ENCODE assay signal across 8 cellular contexts in the genomic region with DNA sequence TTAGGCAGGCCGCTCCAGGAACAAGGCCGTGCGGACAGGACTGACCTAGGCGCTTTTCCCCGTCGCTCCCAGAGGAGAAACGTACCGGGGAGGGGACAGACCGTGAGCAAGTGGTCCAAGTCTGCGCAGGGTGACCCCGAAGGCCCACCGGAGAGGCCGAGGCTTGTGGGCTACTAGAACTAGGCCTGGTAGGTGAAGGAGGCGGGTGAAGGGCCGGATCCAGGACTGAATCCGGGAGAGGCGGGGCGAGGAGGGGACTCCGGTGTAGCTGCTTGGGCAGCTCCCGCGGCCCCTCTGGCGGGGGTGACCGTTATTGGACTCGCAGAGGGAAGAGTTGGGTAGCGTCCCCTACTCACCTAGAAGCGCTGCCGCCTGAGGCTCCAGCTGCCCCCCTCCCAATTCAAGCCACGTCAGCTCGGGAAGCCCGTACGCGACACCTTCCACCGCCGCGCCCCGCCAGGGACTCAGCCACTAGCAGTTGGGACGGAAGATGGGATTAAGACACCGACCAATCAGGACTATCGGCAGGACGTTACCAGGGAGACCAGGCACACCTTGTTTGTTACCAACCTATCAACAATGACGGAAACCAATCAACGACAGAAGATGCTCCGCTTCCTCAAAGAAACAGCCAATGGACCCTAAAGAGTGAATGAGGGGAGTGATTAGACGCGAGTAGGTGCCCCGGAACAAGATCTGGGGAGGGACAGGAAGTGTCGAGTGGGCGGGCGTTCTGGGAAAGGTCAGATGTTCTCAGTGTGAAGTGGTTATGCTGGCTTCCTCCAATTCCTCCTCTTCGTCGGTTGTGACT. TPM values are rescaled to one million over a fixed set of nuclear protein-coding genes. Genes with fewer than 3 reads are reported as not detected.
A peak's percentile ranks its signal among the peaks of the same experiment; 100 is the strongest.
DNase-seq lines count a peak whose midpoint lies in the region; ATAC-seq, FAIRE-seq and TF ChIP-seq lines count a peak whose summit lies in the region.

A gene with protein sequence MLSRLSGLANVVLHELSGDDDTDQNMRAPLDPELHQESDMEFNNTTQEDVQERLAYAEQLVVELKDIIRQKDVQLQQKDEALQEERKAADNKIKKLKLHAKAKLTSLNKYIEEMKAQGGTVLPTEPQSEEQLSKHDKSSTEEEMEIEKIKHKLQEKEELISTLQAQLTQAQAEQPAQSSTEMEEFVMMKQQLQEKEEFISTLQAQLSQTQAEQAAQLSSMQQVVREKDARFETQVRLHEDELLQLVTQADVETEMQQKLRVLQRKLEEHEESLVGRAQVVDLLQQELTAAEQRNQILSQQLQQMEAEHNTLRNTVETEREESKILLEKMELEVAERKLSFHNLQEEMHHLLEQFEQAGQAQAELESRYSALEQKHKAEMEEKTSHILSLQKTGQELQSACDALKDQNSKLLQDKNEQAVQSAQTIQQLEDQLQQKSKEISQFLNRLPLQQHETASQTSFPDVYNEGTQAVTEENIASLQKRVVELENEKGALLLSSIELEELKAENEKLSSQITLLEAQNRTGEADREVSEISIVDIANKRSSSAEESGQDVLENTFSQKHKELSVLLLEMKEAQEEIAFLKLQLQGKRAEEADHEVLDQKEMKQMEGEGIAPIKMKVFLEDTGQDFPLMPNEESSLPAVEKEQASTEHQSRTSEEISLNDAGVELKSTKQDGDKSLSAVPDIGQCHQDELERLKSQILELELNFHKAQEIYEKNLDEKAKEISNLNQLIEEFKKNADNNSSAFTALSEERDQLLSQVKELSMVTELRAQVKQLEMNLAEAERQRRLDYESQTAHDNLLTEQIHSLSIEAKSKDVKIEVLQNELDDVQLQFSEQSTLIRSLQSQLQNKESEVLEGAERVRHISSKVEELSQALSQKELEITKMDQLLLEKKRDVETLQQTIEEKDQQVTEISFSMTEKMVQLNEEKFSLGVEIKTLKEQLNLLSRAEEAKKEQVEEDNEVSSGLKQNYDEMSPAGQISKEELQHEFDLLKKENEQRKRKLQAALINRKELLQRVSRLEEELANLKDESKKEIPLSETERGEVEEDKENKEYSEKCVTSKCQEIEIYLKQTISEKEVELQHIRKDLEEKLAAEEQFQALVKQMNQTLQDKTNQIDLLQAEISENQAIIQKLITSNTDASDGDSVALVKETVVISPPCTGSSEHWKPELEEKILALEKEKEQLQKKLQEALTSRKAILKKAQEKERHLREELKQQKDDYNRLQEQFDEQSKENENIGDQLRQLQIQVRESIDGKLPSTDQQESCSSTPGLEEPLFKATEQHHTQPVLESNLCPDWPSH (N-terminal part only) (minus strand): TSS at position 466 of the 811 bp plus-strand sequence. CDS start 18,770 bp downstream, outside the sequence.

- BruUV-seq in Caco-2 (replicated peaks; lab: Mats Ljungman, UMichigan), result no TSS peak

- H2BK15ac ChIP-seq in mesenchymal stem cell (ENCODE audit: low read depth, poor library complexity, severe bottlenecking), result no peak within 1 kb of the TSS

- WGBS in endodermal cell (ENCODE audit: insufficient coverage in 1 of 2, insufficient read length in 1 of 2), 2 experiments, result 0 to 1% methylated on average over 21 to 51 of the region's 51 CpGs
- under 1% methylated on average over 45 of the region's 51 CpGs for WGBS in mesenchymal stem cell

- peak within 1 kb of the TSS; percentile 89 to 91 for H3K4ac ChIP-seq in mesenchymal stem cell (ENCODE audit: low read depth in 1 of 2, low read length in 2 of 2)

- peak within 1 kb of the TSS in 1 of 2 experiments; percentile 89 for H3K14ac ChIP-seq in mesenchymal stem cell (ENCODE audit: low read length in 2 of 2)

- H3K18ac ChIP-seq in mesenchymal stem cell (ENCODE audit: low read depth in 1 of 2, low read length in 2 of 2), result peak within 1 kb of the TSS; percentile 17 to 95

- peak within 1 kb of the TSS in 1 of 2 experiments; percentile 83 for H3K23ac ChIP-seq in mesenchymal stem cell (ENCODE audit: low read length in 2 of 2)

- H3K4me1 Mint-ChIP-seq in Caco-2 (ENCODE audit: low read depth, unreplicated experiment), result peaks cover 14% of the 10 kb centered on the region
- peaks cover 5% of the 10 kb centered on the region for H3K4me1 Mint-ChIP-seq in endodermal cell

- FAIRE-seq in HTR-8/SVneo (lab: Jason Lieb, UNC), result peak; percentile 97

- H2AK5ac ChIP-seq in mesenchymal stem cell (ENCODE audit: low read length, severe bottlenecking), result no peak within 1 kb of the TSS

- POLR2A ChIA-PET in Caco-2 (lab: Charles Lee), result interaction anchor here (1.0 to 2.9 kb wide), 2 partner anchors 23 to 86 kb away, joined by 4 to 9 read pairs; a partner anchor contains a TSS

- H3K4me3 ChIP-seq in Caco-2 (ENCODE audit: low read depth, low read length) (peak within 1 kb of the TSS; percentile 86), endodermal cell (ENCODE audit: low read length) (peak within 1 kb of the TSS; percentile 86), mesenchymal stem cell (ENCODE audit: insufficient read depth in 1 of 2, low read depth in 1 of 2, low read length in 2 of 2) (peak within 1 kb of the TSS; percentile 85 to 88)

- H3K27me3 Mint-ChIP-seq in Caco-2 (ENCODE audit: insufficient read depth, unreplicated experiment) (no peaks in the 10 kb centered on the region), endodermal cell (ENCODE audit: insufficient read depth) (peaks cover 12% of the 10 kb centered on the region)

- H3K9me3 Mint-ChIP-seq in Caco-2 (ENCODE audit: unreplicated experiment) (no peaks in the 10 kb centered on the region), endodermal cell (no peaks in the 10 kb centered on the region)

- H3K4me2 ChIP-seq in mesenchymal stem cell (ENCODE audit: low read length, poor library complexity, severe bottlenecking), result peak within 1 kb of the TSS; percentile 93

- H3K27ac Mint-ChIP-seq in Caco-2 (ENCODE audit: unreplicated experiment), result no peak within 1 kb of the TSS
- H3K27ac Mint-ChIP-seq in endodermal cell, result no peak within 1 kb of the TSS

- no peaks in the 10 kb centered on the region for H3K36me3 Mint-ChIP-seq in Caco-2 (ENCODE audit: insufficient read depth, unreplicated experiment)
- peaks cover 2% of the 10 kb centered on the region for H3K36me3 Mint-ChIP-seq in endodermal cell (ENCODE audit: low read depth)

- H3K79me1 ChIP-seq in mesenchymal stem cell (replicated peaks; ENCODE audit: low read length, poor library complexity, severe bottlenecking), result peaks cover 6% of the 10 kb centered on the region

- H3K27me3 ChIP-seq in Caco-2 (replicated peaks; ENCODE audit: control insufficient read depth, insufficient read depth, low read length), result no peaks in the 10 kb centered on the region
- H3K27me3 ChIP-seq in endodermal cell (ENCODE audit: control insufficient read depth, insufficient read depth, low read length, poor library complexity, severe bottlenecking), result peaks cover 26% of the 10 kb centered on the region
- peaks cover 0 to 3% of the 10 kb centered on the region in 2 experiments for H3K27me3 ChIP-seq in mesenchymal stem cell (ENCODE audit: control insufficient read depth in 1 of 2, insufficient read depth in 1 of 2, low read length in 2 of 2)

- H3K4me1 ChIP-seq in Caco-2 (0 out of 2 replicates have a peak, but pooled peaks cover 8% of the 10 kb centered on the region), endodermal cell (ENCODE audit: control insufficient read depth, insufficient read depth, low read length) (peaks cover 5% of the 10 kb centered on the region), mesenchymal stem cell (ENCODE audit: control insufficient read depth, insufficient read depth, low read depth, low read length) (no peaks in the 10 kb centered on the region)

- no peaks in the 10 kb centered on the region for H3K9me3 ChIP-seq in Caco-2
- H3K9me3 ChIP-seq in endodermal cell (ENCODE audit: control insufficient read depth, low read length), result no peaks in the 10 kb centered on the region
- no peaks in the 10 kb centered on the region for H3K9me3 ChIP-seq in mesenchymal stem cell (ENCODE audit: control insufficient read depth, low read length)

- H3K27ac ChIP-seq in endodermal cell (ENCODE audit: low read depth, low read length), result peak within 1 kb of the TSS; percentile 87
- H3K27ac ChIP-seq in mesenchymal stem cell (ENCODE audit: low read length, poor library complexity, severe bottlenecking), result peak within 1 kb of the TSS; percentile 93

- no peak for TF ChIP-seq CTCF in Caco-2 (IDR thresholded peaks at IDR 0.05; ENCODE audit: insufficient read depth in 1 of 2, low read depth in 1 of 2, low read length in 1 of 2, severe bottlenecking in 1 of 2, unreplicated experiment in 1 of 2)
- peak; percentile 18 for TF ChIP-seq CTCF in endodermal cell (conservative IDR thresholded peaks at IDR 0.05)

- H2BK120ac ChIP-seq in mesenchymal stem cell (ENCODE audit: low read depth, low read length), result no peak within 1 kb of the TSS

- H4K91ac ChIP-seq in mesenchymal stem cell (ENCODE audit: low read length), result peak within 1 kb of the TSS; percentile 12

- H2AFZ ChIP-seq in mesenchymal stem cell (ENCODE audit: low read depth, low read length), result peak within 1 kb of the TSS; percentile 77

- peak within 1 kb of the TSS; percentile 90 for H4K8ac ChIP-seq in mesenchymal stem cell (ENCODE audit: low read length)

- intact Hi-C loops in Caco-2 (cut with micrococcal nuclease; ENCODE audit: unreplicated experiment), result loop anchor here (1.0 to 10.0 kb wide), 3 partner anchors 87 to 245 kb away; a partner anchor contains a TSS

- CTCF ChIA-PET in Caco-2 (lab: Charles Lee), result no interaction called here

- H3K4me3 Mint-ChIP-seq in Caco-2 (ENCODE audit: unreplicated experiment) (no peak within 1 kb of the TSS), endodermal cell (no peak within 1 kb of the TSS)

- H3K36me3 ChIP-seq in Caco-2 (ENCODE audit: control insufficient read depth, insufficient read depth, low read length) (no peaks in the 10 kb centered on the region), endodermal cell (ENCODE audit: control insufficient read depth, insufficient read depth, low read length) (no peaks in the 10 kb centered on the region), mesenchymal stem cell (ENCODE audit: control insufficient read depth in 1 of 2, insufficient read depth in 2 of 2, low read depth in 1 of 2, low read length in 2 of 2) (peaks cover 0 to 10% of the 10 kb centered on the region in 2 experiments)

- peak; percentile 95 for ATAC-seq in GM21381 (IDR thresholded peaks at IDR 0.05; ENCODE audit: unreplicated experiment)

- no peak within 1 kb of the TSS for H2BK12ac ChIP-seq in mesenchymal stem cell (ENCODE audit: low read length in 2 of 2)

- H3K9ac ChIP-seq in endodermal cell (ENCODE audit: extremely low read depth, low read length, poor library complexity, severe bottlenecking) (peak within 1 kb of the TSS; percentile 98), mesenchymal stem cell (ENCODE audit: low read length) (peak within 1 kb of the TSS; percentile 99)

- H2BK5ac ChIP-seq in mesenchymal stem cell (ENCODE audit: low read depth, low read length, poor library complexity, severe bottlenecking), result peak within 1 kb of the TSS; percentile 48

- DNase-seq in Caco-2 (peak; percentile 95 to 97), HTR-8/SVneo (ENCODE audit: insufficient read length, low spot score) (peak; percentile 98), NOMO-1 treated with DMSO at 0.1 percent for 48 hours (lab: John Stamatoyannopoulos, UW; ENCODE audit: unreplicated experiment) (peak; percentile 100), endodermal cell (peak; percentile 98), mesenchymal stem cell (peak; percentile 100)
- DNase-seq in activated CD8-positive, alpha-beta memory T cell treated with anti-CD3 and anti-CD28 coated beads for 4 hours (ENCODE audit: low read depth in 2 of 2), result peak; percentile 85 to 92
- DNase-seq in stimulated activated CD8-positive, alpha-beta memory T cell treated with anti-CD3 and anti-CD28 coated beads, Interleukin-12 subunit alpha, Interleukin-12 subunit beta, amount 100 ng/mL, for 4 hours (ENCODE audit: low read depth), result peak; percentile 84

RNA-seq across cellular contexts. Expression of the gene that starts here (rescaled TPM):
- total RNA-seq in Caco-2 (2022) (31.5 and 34.3 TPM in 2 replicates), endodermal cell (10 to 100 TPM; 47.8 to 53.0 TPM)
- 29.1 TPM for polyA plus RNA-seq in endodermal cell (2013, experiment 1 of 2)
- polyA plus RNA-seq in endodermal cell (2013, experiment 2 of 2), result 31.2 TPM
- 24.9 TPM for polyA plus RNA-seq in mesenchymal stem cell (2013, experiment 1 of 2)
- 23.5 TPM for polyA plus RNA-seq in mesenchymal stem cell (2013, experiment 2 of 2)

Comparison
In these comparisons a context has a peak if more than half of its experiments do, and no peak if none do; other contexts are left out.
1. Peak in every context shown above with its lines: DNase-seq, ATAC-seq, H3K4me3 ChIP-seq and H3K27ac ChIP-seq.